Comparison of ENCODE assay signal across 9 cellular contexts in genomic region chr19:35436477-35437141, GRCh38. TPM values are rescaled to one million over a fixed set of nuclear protein-coding genes. Genes with fewer than 3 reads are reported as not detected.
DNase-seq lines count a peak whose midpoint lies in the region; ATAC-seq and TF ChIP-seq lines count a peak whose summit lies in the region.
"Had no signal": no experiment of that assay in that cellular context is flagged by ENCODE, and none has a peak within 500 bp of the region (broad histone marks: within the 10 kb centered on the region; RNA-seq: fewer than 3 reads in every experiment).

No MANE protein-coding gene starts in this region.

- intact Hi-C loops in left ventricle myocardium superior (cut with micrococcal nuclease): no loop called here

- peak; percentile 37 for DNase-seq in AG10803 (ENCODE audit: low read depth)
- peak; percentile 12 for DNase-seq in HCEC 1CT
- peak; percentile 55 for DNase-seq in activated CD8-positive, alpha-beta T cell treated with anti-CD3 and anti-CD28 coated beads, Interleukin-2, amount 10 ng/mL, durations not matched to agents 7 days and 5 days
- DNase-seq in left ventricle myocardium superior: peak; percentile 39
- peak; percentile 14 for DNase-seq in stromal cell of bone marrow (ENCODE audit: low read depth)
- DNase-seq in iPS-NIHi7 (ENCODE audit: extremely low spot score): no peak
- no peak for DNase-seq in NCI-H524 treated with DMSO at 0.1 percent for 48 hours (lab: John Stamatoyannopoulos, UW)

- TF ChIP-seq CTCF in AG10803 (conservative IDR thresholded peaks at IDR 0.05; ENCODE audit: low read length): no peak

- POLR2A ChIA-PET in activated CD8-positive, alpha-beta T cell treated with anti-CD3 and anti-CD28 coated beads, Interleukin-2, amount 10 ng/mL, durations not matched to agents 7 days and 5 days (lab: Charles Lee): no interaction called here

- no peaks in the 10 kb centered on the region for H3K9me3 Mint-ChIP-seq in activated CD8-positive, alpha-beta T cell treated with anti-CD3 and anti-CD28 coated beads, Interleukin-2, amount 10 ng/mL, durations not matched to agents 7 days and 5 days (ENCODE audit: insufficient read depth)

- ATAC-seq in activated CD8-positive, alpha-beta T cell treated with anti-CD3 and anti-CD28 coated beads, Interleukin-2, amount 10 ng/mL, durations not matched to agents 7 days and 5 days: peak; percentile 82
- ATAC-seq in left ventricle myocardium superior (peak; percentile 57), HG03521 (IDR thresholded peaks at IDR 0.05; ENCODE audit: unreplicated experiment) (no peak)

- H3K27me3 Mint-ChIP-seq in activated CD8-positive, alpha-beta T cell treated with anti-CD3 and anti-CD28 coated beads, Interleukin-2, amount 10 ng/mL, durations not matched to agents 7 days and 5 days (ENCODE audit: low read depth): peaks cover 14% of the 10 kb centered on the region

- peaks cover 29% of the 10 kb centered on the region for H3K4me1 Mint-ChIP-seq in activated CD8-positive, alpha-beta T cell treated with anti-CD3 and anti-CD28 coated beads, Interleukin-2, amount 10 ng/mL, durations not matched to agents 7 days and 5 days (ENCODE audit: low read depth)

- H3K27ac Mint-ChIP-seq in activated CD8-positive, alpha-beta T cell treated with anti-CD3 and anti-CD28 coated beads, Interleukin-2, amount 10 ng/mL, durations not matched to agents 7 days and 5 days: peak overlapping the region; percentile 3

- H3K4me3 ChIP-seq in AG10803 (ENCODE audit: low read length): no peak overlapping the region

- H3K4me3 Mint-ChIP-seq in activated CD8-positive, alpha-beta T cell treated with anti-CD3 and anti-CD28 coated beads, Interleukin-2, amount 10 ng/mL, durations not matched to agents 7 days and 5 days: peak overlapping the region; percentile 29

- CTCF ChIA-PET in activated CD8-positive, alpha-beta T cell treated with anti-CD3 and anti-CD28 coated beads, Interleukin-2, amount 10 ng/mL, durations not matched to agents 7 days and 5 days (lab: Charles Lee): no interaction called here

- H3K36me3 Mint-ChIP-seq in activated CD8-positive, alpha-beta T cell treated with anti-CD3 and anti-CD28 coated beads, Interleukin-2, amount 10 ng/mL, durations not matched to agents 7 days and 5 days (ENCODE audit: low read depth): no peaks in the 10 kb centered on the region

RNA-seq across cellular contexts. Expression of gene FFAR2, which starts 11.4 kb away (rescaled TPM):
- total RNA-seq in activated CD8-positive, alpha-beta T cell treated with anti-CD3 and anti-CD28 coated beads, Interleukin-2, amount 10 ng/mL, durations not matched to agents 7 days and 5 days: not detected
- 0.27 TPM for total RNA-seq in left ventricle myocardium superior
- total RNA-seq: temporal lobe had no signal

RNA-seq across cellular contexts. Expression of gene KRTDAP, which starts 53.7 kb away (rescaled TPM):
- not detected for total RNA-seq in activated CD8-positive, alpha-beta T cell treated with anti-CD3 and anti-CD28 coated beads, Interleukin-2, amount 10 ng/mL, durations not matched to agents 7 days and 5 days
- total RNA-seq in left ventricle myocardium superior: not detected

Comparison
In these comparisons a context has a peak if more than half of its experiments do, and no peak if none do; other contexts are left out.
1. DNase-seq: peak in AG10803 (single experiment), HCEC 1CT (single experiment), activated CD8-positive, alpha-beta T cell treated with anti-CD3 and anti-CD28 coated beads, Interleukin-2, amount 10 ng/mL, durations not matched to agents 7 days and 5 days (single experiment), left ventricle myocardium superior (single experiment) and stromal cell of bone marrow (single experiment); none in iPS-NIHi7 (single experiment) and NCI-H524 treated with DMSO at 0.1 percent for 48 hours (single experiment).